Comparison of ENCODE assay signal across 9 cellular contexts in the genomic region with DNA sequence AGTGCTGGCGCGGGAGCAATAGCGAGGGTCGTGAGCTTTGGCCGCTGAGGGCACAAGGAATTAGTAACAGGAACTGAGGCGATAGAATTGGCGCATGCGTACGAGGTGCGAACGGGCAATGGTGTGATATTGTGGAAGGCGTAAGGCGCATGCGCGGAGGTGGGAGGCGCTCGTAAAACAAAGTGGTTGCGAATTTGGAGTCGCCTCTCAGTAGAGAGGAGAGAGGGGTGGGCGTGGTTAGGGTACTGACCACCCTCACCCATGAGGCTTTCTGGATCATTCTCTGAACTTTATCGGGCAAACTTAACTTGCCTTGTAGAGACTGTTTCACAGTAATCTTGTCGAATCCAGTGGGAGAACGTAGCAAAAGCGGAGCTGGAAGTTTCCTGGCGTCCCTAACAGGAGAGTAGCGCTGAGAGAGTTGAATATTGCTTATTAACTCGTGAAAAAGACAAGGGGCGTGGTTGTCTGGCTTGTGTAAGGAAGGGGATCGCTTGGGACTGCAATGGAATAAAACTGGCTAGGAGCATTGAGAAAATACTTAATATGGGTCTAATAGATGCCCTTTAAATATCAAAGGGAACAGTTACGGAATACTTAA. TPM values are rescaled to one million over a fixed set of nuclear protein-coding genes. Genes with fewer than 3 reads are reported as not detected.
DNase-seq lines count a peak whose midpoint lies in the region; ATAC-seq lines count a peak whose summit lies in the region.
"Had no signal": no experiment of that assay in that cellular context is flagged by ENCODE, and none has a peak within 500 bp of the region (broad histone marks: within the 10 kb centered on the region; RNA-seq: fewer than 3 reads in every experiment).

No MANE protein-coding gene starts in this region.

- peak overlapping the region; percentile 64 to 86 (median 69) for H3K4me3 ChIP-seq in BLaER1 treated with 17β-estradiol and CSF1 and Interleukin-3, amounts not matched to agents 10 nM and 100 nM

- no peak overlapping the region for H3K4me3 Mint-ChIP-seq in activated CD4-positive, alpha-beta T cell treated with anti-CD3 and anti-CD28 coated beads for 36 hours
- H3K4me3 Mint-ChIP-seq: brain had no signal

- peak; percentile 96 for DNase-seq in NCI-H510A treated with DMSO at 0.1 percent for 48 hours (lab: John Stamatoyannopoulos, UW)
- peak; percentile 97 for DNase-seq in activated CD4-positive, alpha-beta T cell treated with anti-CD3 and anti-CD28 coated beads for 36 hours
- peak; percentile 96 for DNase-seq in dermis blood vessel endothelial cell
- peak; percentile 96 for DNase-seq in left lobe of liver (ENCODE audit: low spot score)
- peak; percentile 89 for DNase-seq in stimulated activated CD4-positive, alpha-beta T cell treated with anti-CD3 and anti-CD28 coated beads, Interleukin-2, amount 100 ng/mL, for 4 hours (ENCODE audit: low read depth)

- H3K9me3 ChIP-seq in BLaER1 treated with 17β-estradiol and CSF1 and Interleukin-3, amounts not matched to agents 10 nM and 100 nM (replicated peaks in 1 of 11): no peaks in the 10 kb centered on the region

- H3K4me1 ChIP-seq in BLaER1 treated with 17β-estradiol and CSF1 and Interleukin-3, amounts not matched to agents 10 nM and 100 nM: peaks cover 57 to 67% (median 61%) of the 10 kb centered on the region in 10 experiments

- peaks cover 10 to 35% (median 26%) of the 10 kb centered on the region in 11 experiments; a peak in 17 of 22 replicates for H4K20me1 ChIP-seq in BLaER1 treated with 17β-estradiol and CSF1 and Interleukin-3, amounts not matched to agents 10 nM and 100 nM

- H3K27me3 Mint-ChIP-seq in activated CD4-positive, alpha-beta T cell treated with anti-CD3 and anti-CD28 coated beads for 36 hours: no peaks in the 10 kb centered on the region

- no peaks in the 10 kb centered on the region for H3K9me3 Mint-ChIP-seq in activated CD4-positive, alpha-beta T cell treated with anti-CD3 and anti-CD28 coated beads for 36 hours (ENCODE audit: low read depth)
- H3K9me3 Mint-ChIP-seq: brain had no signal

- CTCF ChIA-PET in activated CD4-positive, alpha-beta T cell treated with anti-CD3 and anti-CD28 coated beads for 36 hours (lab: Charles Lee): interaction anchor here (0.5 to 2.9 kb wide), 6 partner anchors 23 to 1471 kb away, joined by 3 to 15 read pairs (median 3); no protein-coding TSS in a partner anchor

- intact Hi-C loops in activated CD4-positive, alpha-beta T cell treated with anti-CD3 and anti-CD28 coated beads for 36 hours (cut with DNase I, micrococcal nuclease): loop anchor here (1.0 to 10.0 kb wide), 19 partner anchors 8 to 790 kb away; a partner anchor contains a TSS

- peak overlapping the region; percentile 79 to 99 (median 91) for H3K9ac ChIP-seq in BLaER1 treated with 17β-estradiol and CSF1 and Interleukin-3, amounts not matched to agents 10 nM and 100 nM

- peaks cover 24% of the 10 kb centered on the region for H3K36me3 Mint-ChIP-seq in activated CD4-positive, alpha-beta T cell treated with anti-CD3 and anti-CD28 coated beads for 36 hours (ENCODE audit: low read depth)
- H3K36me3 Mint-ChIP-seq: brain had no signal

- no peaks in the 10 kb centered on the region for H3K27me3 ChIP-seq in BLaER1 treated with 17β-estradiol and CSF1 and Interleukin-3, amounts not matched to agents 10 nM and 100 nM

- no peak overlapping the region for H3K27ac Mint-ChIP-seq in activated CD4-positive, alpha-beta T cell treated with anti-CD3 and anti-CD28 coated beads for 36 hours
- H3K27ac Mint-ChIP-seq: brain had no signal

- peaks cover 28% of the 10 kb centered on the region for H3K4me1 Mint-ChIP-seq in activated CD4-positive, alpha-beta T cell treated with anti-CD3 and anti-CD28 coated beads for 36 hours

- POLR2A ChIA-PET in activated CD4-positive, alpha-beta T cell treated with anti-CD3 and anti-CD28 coated beads for 36 hours (lab: Charles Lee): interaction anchor here (0.7 to 2.3 kb wide), 8 partner anchors 24 to 670 kb away, joined by 3 to 12 read pairs (median 3); a partner anchor contains a TSS

- ATAC-seq in GM19328 (IDR thresholded peaks at IDR 0.05; ENCODE audit: unreplicated experiment) (peak; percentile 40), HG03457 (IDR thresholded peaks at IDR 0.05; ENCODE audit: unreplicated experiment) (peak; percentile 30), left lobe of liver (peak; percentile 50)
- peak; percentile 47 for ATAC-seq in activated CD4-positive, alpha-beta T cell treated with anti-CD3 and anti-CD28 coated beads for 36 hours

- H3K4me2 ChIP-seq in BLaER1 treated with 17β-estradiol and CSF1 and Interleukin-3, amounts not matched to agents 10 nM and 100 nM: peak overlapping the region; percentile 81 to 95 (median 91)

- H3K36me3 ChIP-seq in BLaER1 treated with 17β-estradiol and CSF1 and Interleukin-3, amounts not matched to agents 10 nM and 100 nM: peaks cover 0 to 33% (median 19%) of the 10 kb centered on the region in 11 experiments; a peak in 19 of 22 replicates

- peak overlapping the region; percentile 65 to 100 (median 96) for H3K27ac ChIP-seq in BLaER1 treated with 17β-estradiol and CSF1 and Interleukin-3, amounts not matched to agents 10 nM and 100 nM

RNA-seq across cellular contexts. Expression of a gene that starts 0.4 kb away (rescaled TPM):
- 100 to 1,000 TPM; 190 to 196 TPM for total RNA-seq in activated CD4-positive, alpha-beta T cell treated with anti-CD3 and anti-CD28 coated beads for 36 hours
- total RNA-seq in dermis blood vessel endothelial cell (49.0 and 89.3 TPM in 2 replicates), left lobe of liver (14.2 TPM)

RNA-seq across cellular contexts. Expression of a gene that starts 4.4 kb away (rescaled TPM):
- 10 to 100 TPM; 45.9 to 65.7 TPM for total RNA-seq in activated CD4-positive, alpha-beta T cell treated with anti-CD3 and anti-CD28 coated beads for 36 hours
- total RNA-seq in dermis blood vessel endothelial cell: 337 and 534 TPM in 2 replicates
- 43.0 TPM for total RNA-seq in left lobe of liver

RNA-seq across cellular contexts. Expression of a gene that starts 8.2 kb away (rescaled TPM):
- 10 to 100 TPM; 38.0 to 42.4 TPM for total RNA-seq in activated CD4-positive, alpha-beta T cell treated with anti-CD3 and anti-CD28 coated beads for 36 hours
- 17.8 and 27.1 TPM in 2 replicates for total RNA-seq in dermis blood vessel endothelial cell
- total RNA-seq in left lobe of liver: 21.9 TPM

RNA-seq across cellular contexts. Expression of a gene that starts 13.3 kb away (rescaled TPM):
- total RNA-seq in activated CD4-positive, alpha-beta T cell treated with anti-CD3 and anti-CD28 coated beads for 36 hours: 10 to 100 TPM; 24.5 to 25.6 TPM
- total RNA-seq in dermis blood vessel endothelial cell: 7.1 and 10.0 TPM in 2 replicates
- 10.5 TPM for total RNA-seq in left lobe of liver

RNA-seq across cellular contexts. Expression of a gene that starts 18.5 kb away (rescaled TPM):
- under 1 TPM; 0.79 to 0.80 TPM for total RNA-seq in activated CD4-positive, alpha-beta T cell treated with anti-CD3 and anti-CD28 coated beads for 36 hours
- total RNA-seq in dermis blood vessel endothelial cell (not detected in 2 replicates), left lobe of liver (not detected)

Comparison
In these comparisons a context has a peak if more than half of its experiments do, and no peak if none do; other contexts are left out.
1. Peak in every context shown above with its lines: DNase-seq, ATAC-seq, H3K4me3 ChIP-seq and H3K27ac ChIP-seq.